In the genomic region with DNA sequence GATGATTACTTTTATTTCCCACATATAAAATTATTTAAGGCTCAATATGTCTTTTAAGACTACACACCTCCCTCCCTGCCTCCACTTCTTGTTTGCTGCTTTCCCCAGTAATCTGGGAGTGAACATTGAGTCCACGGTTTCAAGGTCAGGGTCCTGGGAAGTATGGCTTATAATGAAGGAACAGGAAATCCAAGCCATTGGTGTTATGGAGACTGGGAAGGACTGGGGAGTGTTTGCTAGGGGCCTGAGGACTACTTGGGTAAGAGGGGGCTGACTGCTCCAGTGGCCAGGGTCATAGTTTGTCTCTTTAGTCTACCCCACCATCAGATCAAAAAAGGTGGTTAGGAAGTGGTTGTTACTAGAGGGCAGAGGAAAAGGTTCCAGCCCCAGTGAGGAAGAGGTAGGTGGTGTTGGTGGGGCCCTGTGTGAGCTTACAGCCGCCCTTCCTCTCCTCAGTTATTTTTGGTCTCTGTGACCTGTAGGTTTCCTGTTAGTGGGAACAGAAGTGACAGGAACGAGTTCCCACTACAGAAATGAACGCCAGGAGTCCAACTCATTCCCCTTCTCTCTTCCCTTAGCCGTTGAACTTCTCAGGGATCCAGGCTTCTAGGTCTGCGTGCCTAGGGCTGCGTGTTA, we compare ENCODE assay signal across 9 cellular contexts. TPM values are rescaled to one million over a fixed set of nuclear protein-coding genes. Genes with fewer than 3 reads are reported as not detected.
DNase-seq lines count a peak whose midpoint lies in the region; ATAC-seq and TF ChIP-seq lines count a peak whose summit lies in the region.
"Had no signal": no experiment of that assay in that cellular context is flagged by ENCODE, and none has a peak within 500 bp of the region (broad histone marks: within the 10 kb centered on the region; RNA-seq: fewer than 3 reads in every experiment).

No MANE protein-coding gene starts in this region.

- WGBS in prostate gland, result 27% methylated on average over 7 of the region's 7 CpGs

- H3K27ac ChIP-seq in prostate gland, result peak overlapping the region; percentile 72 to 79

- no peaks in the 10 kb centered on the region for H3K4me1 ChIP-seq in prostate gland (replicated peaks)

- TF ChIP-seq CTCF in fibroblast of villous mesenchyme (IDR thresholded peaks at IDR 0.05; ENCODE audit: insufficient read depth, low read depth, low read length) (no peak), prostate gland (IDR thresholded peaks at IDR 0.05) (no peak)

- no peaks in the 10 kb centered on the region for H3K36me3 ChIP-seq in prostate gland

- H3K4me3 ChIP-seq in fibroblast of villous mesenchyme (ENCODE audit: low read depth, low read length) (peak overlapping the region; percentile 84), prostate gland (peak overlapping the region; percentile 44 to 53)

- no peak for TF ChIP-seq POLR2A in prostate gland (IDR thresholded peaks at IDR 0.05)

- intact Hi-C loops in prostate gland (cut with DNase I), result no loop called here

- DNase-seq in GDM1 (lab: John Stamatoyannopoulos, UW), result peak; percentile 77
- DNase-seq in activated CD4-positive, alpha-beta T cell treated with anti-CD3 and anti-CD28 coated beads for 48 hours, result peak; percentile 52
- no peak for DNase-seq in fibroblast of villous mesenchyme (ENCODE audit: low read depth)
- DNase-seq in prostate gland (ENCODE audit: low spot score), result no peak
- no peak for DNase-seq in NCI-H748 treated with DMSO at 0.1 percent for 48 hours (lab: John Stamatoyannopoulos, UW)
- no peak for DNase-seq in NCI-H2227 treated with DMSO at 0.1 percent for 48 hours (lab: John Stamatoyannopoulos, UW)

- H3K9me3 ChIP-seq in prostate gland, result no peaks in the 10 kb centered on the region

- no peaks in the 10 kb centered on the region for H3K27me3 ChIP-seq in prostate gland (replicated peaks; ENCODE audit: insufficient read depth)

- ATAC-seq in HG02610 (IDR thresholded peaks at IDR 0.05; ENCODE audit: unreplicated experiment) (peak; percentile 8), GM18873 (IDR thresholded peaks at IDR 0.05; ENCODE audit: low FRiP score, unreplicated experiment) (no peak)

RNA-seq across cellular contexts. Expression of a gene that starts 0.7 kb away (rescaled TPM):
- 1.3 TPM in 2 replicates for total RNA-seq in fibroblast of villous mesenchyme
- total RNA-seq in prostate gland, result 1 to 10 TPM; 1.7 to 1.8 TPM

RNA-seq across cellular contexts. Expression of a gene that starts 8.8 kb away (rescaled TPM):
- not detected in 2 replicates for total RNA-seq in fibroblast of villous mesenchyme
- 1 to 10 TPM; 1.8 to 2.3 TPM for total RNA-seq in prostate gland
- total RNA-seq: M059J had no signal

RNA-seq across cellular contexts. Expression of a gene that starts 12.2 kb away (rescaled TPM):
- total RNA-seq in fibroblast of villous mesenchyme (not detected in 2 replicates), prostate gland (1 to 10 TPM in 1 of 2 donors, under 1 TPM in 1; 0.96 to 4.0 TPM)
- total RNA-seq: M059J had no signal

RNA-seq across cellular contexts. Expression of a gene that starts 22.6 kb away (rescaled TPM):
- 27.4 and 33.7 TPM in 2 replicates for total RNA-seq in fibroblast of villous mesenchyme
- total RNA-seq in prostate gland, result 100 to 1,000 TPM; 348 to 418 TPM

RNA-seq across cellular contexts. Expression of a gene that starts 39.2 kb away (rescaled TPM):
- total RNA-seq in fibroblast of villous mesenchyme (under 0.01 TPM in 1 of 2 replicates, not detected in the other), prostate gland (under 1 TPM; 0.27 to 0.62 TPM)
- total RNA-seq: M059J had no signal

Comparison
In these comparisons a context has a peak if more than half of its experiments do, and no peak if none do; other contexts are left out.
1. DNase-seq: peak in GDM1 (single experiment) and activated CD4-positive, alpha-beta T cell treated with anti-CD3 and anti-CD28 coated beads for 48 hours (single experiment); none in fibroblast of villous mesenchyme (single experiment), prostate gland (single experiment), NCI-H748 treated with DMSO at 0.1 percent for 48 hours (single experiment) and NCI-H2227 treated with DMSO at 0.1 percent for 48 hours (single experiment).